20 cellular contexts compared by ENCODE assay signal in genomic region chr20:56786503-56786902, GRCh38.
DNase-seq lines count a peak whose midpoint lies in the region; ATAC-seq and TF ChIP-seq lines count a peak whose summit lies in the region.
"Had no signal": no experiment of that assay in that cellular context is flagged by ENCODE, and none has a peak within 500 bp of the region (broad histone marks: within the 10 kb centered on the region; RNA-seq: fewer than 3 reads in every experiment).

No MANE protein-coding gene starts in this region.

- H3K36me3 ChIP-seq in GM23338 (ENCODE audit: insufficient read depth) = no peaks in the 10 kb centered on the region
- H3K36me3 ChIP-seq in RWPE2 (ENCODE audit: low read depth) = no peaks in the 10 kb centered on the region
- no peaks in the 10 kb centered on the region for H3K36me3 ChIP-seq in mesenchymal stem cell (ENCODE audit: control insufficient read depth in 1 of 2, insufficient read depth in 2 of 2, low read depth in 1 of 2, low read length in 2 of 2)
- no peaks in the 10 kb centered on the region for H3K36me3 ChIP-seq in spleen
- no peaks in the 10 kb centered on the region for H3K36me3 ChIP-seq in breast epithelium
- H3K36me3 ChIP-seq: BLaER1 had no signal

- no peak overlapping the region for H3K9ac ChIP-seq in mesenchymal stem cell (ENCODE audit: low read length)
- H3K9ac ChIP-seq: BLaER1, KMS-11, SK-N-SH had no signal

- no peaks in the 10 kb centered on the region for H3K9me3 Mint-ChIP-seq in GM23338
- H3K9me3 Mint-ChIP-seq: CD4-positive, alpha-beta memory T cell had no signal

- TF ChIP-seq POLR2A in spleen (IDR thresholded peaks at IDR 0.05) (no peak), breast epithelium (IDR thresholded peaks at IDR 0.05) (no peak)

- DNase-seq in GM23338 (ENCODE audit: low spot score) = no peak
- no peak for DNase-seq in RWPE2 (ENCODE audit: low spot score)
- DNase-seq in mesenchymal stem cell = no peak
- peak; percentile 4 for DNase-seq in spleen
- DNase-seq in NCI-H510A (lab: John Stamatoyannopoulos, UW) = no peak
- DNase-seq in breast epithelium (ENCODE audit: low spot score in 2 of 2) = no peak
- no peak for DNase-seq in substantia nigra (lab: John Stamatoyannopoulos, UW)
- DNase-seq in NCI-H1417 treated with DMSO at 0.1 percent for 48 hours (lab: John Stamatoyannopoulos, UW) = no peak
- DNase-seq: Calu3; CD4-positive, alpha-beta memory T cell; GOT3; MV-4-11; NCI-H1436; NCI-H2029 treated with DMSO at 0.1 percent for 48 hours; NCI-H446 treated with DMSO at 0.1 percent for 48 hours; NK-92 treated with Interleukin-12 subunit alpha and Interleukin-12 subunit beta, amount 100 ng/mL, for 24 hours; SHP77 treated with DMSO at 0.1 percent for 48 hours; SK-N-SH had no signal

- H3K79me1 ChIP-seq in mesenchymal stem cell (replicated peaks; ENCODE audit: low read length, poor library complexity, severe bottlenecking) = no peaks in the 10 kb centered on the region

- H3K4me3 Mint-ChIP-seq in GM23338 = no peak overlapping the region
- H3K4me3 Mint-ChIP-seq: CD4-positive, alpha-beta memory T cell had no signal

- H3K9me3 ChIP-seq in RWPE2 (ENCODE audit: severe bottlenecking) = no peaks in the 10 kb centered on the region
- no peaks in the 10 kb centered on the region for H3K9me3 ChIP-seq in mesenchymal stem cell (ENCODE audit: control insufficient read depth, low read length)
- H3K9me3 ChIP-seq in spleen = no peaks in the 10 kb centered on the region
- H3K9me3 ChIP-seq in breast epithelium = no peaks in the 10 kb centered on the region
- H3K9me3 ChIP-seq: BLaER1, SK-N-SH had no signal

- no peak overlapping the region for H4K8ac ChIP-seq in mesenchymal stem cell (ENCODE audit: low read length)

- 88% methylated on average over 4 of the region's 5 CpGs for WGBS in mesenchymal stem cell
- WGBS in spleen, 5 donors = 70 to 76% (median 74%) methylated on average over 5 of the region's 5 CpGs

- no peaks in the 10 kb centered on the region for H3K9me2 ChIP-seq in GM23338 (ENCODE audit: insufficient read depth)
- H3K9me2 ChIP-seq: SK-N-SH had no signal

- TF ChIP-seq CTCF in GM23338 (conservative IDR thresholded peaks at IDR 0.05; ENCODE audit: low read depth in 2 of 2) (no peak), RWPE2 (IDR thresholded peaks at IDR 0.05; ENCODE audit: poor library complexity, severe bottlenecking) (no peak), spleen (IDR thresholded peaks at IDR 0.05 in 8 of 11, conservative IDR thresholded peaks at IDR 0.05 in 3 of 11) (no peak), breast epithelium (IDR thresholded peaks at IDR 0.05) (no peak)

- no peak overlapping the region for H3K27ac Mint-ChIP-seq in GM23338
- H3K27ac Mint-ChIP-seq: CD4-positive, alpha-beta memory T cell had no signal

- H2AFZ ChIP-seq in GM23338 (peak overlapping the region; percentile 81), mesenchymal stem cell (ENCODE audit: low read depth, low read length) (no peak overlapping the region)

- no peak overlapping the region for H2BK5ac ChIP-seq in mesenchymal stem cell (ENCODE audit: low read depth, low read length, poor library complexity, severe bottlenecking)

- H3K36me3 Mint-ChIP-seq in GM23338 (ENCODE audit: low read depth) = no peaks in the 10 kb centered on the region
- H3K36me3 Mint-ChIP-seq: CD4-positive, alpha-beta memory T cell had no signal

- no peak overlapping the region for H3K4me2 ChIP-seq in GM23338
- no peak overlapping the region for H3K4me2 ChIP-seq in mesenchymal stem cell (ENCODE audit: low read length, poor library complexity, severe bottlenecking)
- H3K4me2 ChIP-seq: BLaER1, KMS-11, SK-N-SH had no signal

- no peaks in the 10 kb centered on the region for H3K27me3 ChIP-seq in GM23338 (ENCODE audit: insufficient read depth)
- no peaks in the 10 kb centered on the region for H3K27me3 ChIP-seq in RWPE2 (ENCODE audit: insufficient read depth, poor library complexity, severe bottlenecking)
- H3K27me3 ChIP-seq in mesenchymal stem cell (ENCODE audit: control insufficient read depth in 1 of 2, insufficient read depth in 1 of 2, low read length in 2 of 2) = no peaks in the 10 kb centered on the region
- peaks cover 0 to 27% (median 0%) of the 10 kb centered on the region in 7 donors for H3K27me3 ChIP-seq in spleen (replicated peaks in 1 of 7)
- no peaks in the 10 kb centered on the region for H3K27me3 ChIP-seq in breast epithelium
- H3K27me3 ChIP-seq: BLaER1 had no signal

- H3K23ac ChIP-seq in mesenchymal stem cell (ENCODE audit: low read length in 2 of 2) = no peak overlapping the region

- intact Hi-C loops in spleen (cut with DNase I; ENCODE audit: low total_unique reads) (no loop called here), breast epithelium (cut with DNase I; ENCODE audit: low total_unique reads) (no loop called here)

- peak overlapping the region; percentile 93 for H2AK5ac ChIP-seq in mesenchymal stem cell (ENCODE audit: low read length, severe bottlenecking)

- no peak overlapping the region for H4K91ac ChIP-seq in mesenchymal stem cell (ENCODE audit: low read length)

- peak overlapping the region; percentile 79 to 89 for H2BK12ac ChIP-seq in mesenchymal stem cell (ENCODE audit: low read length in 2 of 2)

- H3K4me1 ChIP-seq in GM23338 (ENCODE audit: insufficient read depth) (peaks cover 6% of the 10 kb centered on the region; the same call in 1 of the 2 replicates), RWPE2 (ENCODE audit: insufficient read depth, poor library complexity, severe bottlenecking) (peaks cover 38% of the 10 kb centered on the region), mesenchymal stem cell (ENCODE audit: control insufficient read depth, insufficient read depth, low read depth, low read length) (peaks cover 8% of the 10 kb centered on the region), spleen (no peaks in the 10 kb centered on the region), breast epithelium (peaks cover under 1 to 6% of the 10 kb centered on the region in 2 donors)

- no peak overlapping the region for H3K27ac ChIP-seq in GM23338 (ENCODE audit: low read depth)
- H3K27ac ChIP-seq in RWPE2 (ENCODE audit: poor library complexity, severe bottlenecking) = peak overlapping the region; percentile 98
- H3K27ac ChIP-seq in mesenchymal stem cell (ENCODE audit: low read length, poor library complexity, severe bottlenecking) = no peak overlapping the region
- H3K27ac ChIP-seq in spleen = no peak overlapping the region
- peak overlapping the region in 1 of 2 donors; percentile 87 for H3K27ac ChIP-seq in breast epithelium
- no peak overlapping the region for H3K27ac ChIP-seq in substantia nigra (ENCODE audit: low read depth, low read length, poor library complexity, severe bottlenecking)
- H3K27ac ChIP-seq: BLaER1, KMS-11 had no signal

- no peak overlapping the region for H2BK120ac ChIP-seq in mesenchymal stem cell (ENCODE audit: low read depth, low read length)

- no peaks in the 10 kb centered on the region for H3F3A ChIP-seq in GM23338 (replicated peaks; ENCODE audit: low read depth)

- H3K4me3 ChIP-seq in GM23338 (no peak overlapping the region), RWPE2 (ENCODE audit: severe bottlenecking) (no peak overlapping the region), mesenchymal stem cell (ENCODE audit: insufficient read depth in 1 of 2, low read depth in 1 of 2, low read length in 2 of 2) (no peak overlapping the region), spleen (no peak overlapping the region), breast epithelium (no peak overlapping the region)
- H3K4me3 ChIP-seq: BLaER1 had no signal

- ATAC-seq in GM23338 (no peak), RWPE2 (ENCODE audit: low read depth) (no peak)

- no peak overlapping the region for H3K14ac ChIP-seq in mesenchymal stem cell (ENCODE audit: low read length in 2 of 2)

- no peak overlapping the region for H2BK15ac ChIP-seq in mesenchymal stem cell (ENCODE audit: low read depth, poor library complexity, severe bottlenecking)

- H3K4me1 Mint-ChIP-seq in GM23338 = peaks cover 14% of the 10 kb centered on the region
- H3K4me1 Mint-ChIP-seq: CD4-positive, alpha-beta memory T cell had no signal

- H3K27me3 Mint-ChIP-seq in GM23338 (ENCODE audit: insufficient read depth, low read depth, poor library complexity) = peaks cover 10% of the 10 kb centered on the region

- peak overlapping the region in 1 of 2 experiments; percentile 74 for H3K18ac ChIP-seq in mesenchymal stem cell (ENCODE audit: low read depth in 1 of 2, low read length in 2 of 2)

- H3K4ac ChIP-seq in mesenchymal stem cell (ENCODE audit: low read depth in 1 of 2, low read length in 2 of 2) = no peak overlapping the region

- H4K20me1 ChIP-seq in GM23338 (replicated peaks; ENCODE audit: insufficient read depth) = no peaks in the 10 kb centered on the region
- H4K20me1 ChIP-seq: BLaER1 had no signal

- H3K79me2 ChIP-seq in GM23338 (replicated peaks; ENCODE audit: insufficient read depth) = no peaks in the 10 kb centered on the region

TF ChIP-seq in GM23338, 12 proteins besides CTCF, POLR2A, EP300 and RAD21 (continues in another document):
- TF ChIP-seq STAT1 (IDR thresholded peaks at IDR 0.05; ENCODE audit: unreplicated experiment) (no peak), ETS1 (IDR thresholded peaks at IDR 0.05) (no peak)
